Comparison of ENCODE assay signal across 7 cellular contexts in the genomic region with DNA sequence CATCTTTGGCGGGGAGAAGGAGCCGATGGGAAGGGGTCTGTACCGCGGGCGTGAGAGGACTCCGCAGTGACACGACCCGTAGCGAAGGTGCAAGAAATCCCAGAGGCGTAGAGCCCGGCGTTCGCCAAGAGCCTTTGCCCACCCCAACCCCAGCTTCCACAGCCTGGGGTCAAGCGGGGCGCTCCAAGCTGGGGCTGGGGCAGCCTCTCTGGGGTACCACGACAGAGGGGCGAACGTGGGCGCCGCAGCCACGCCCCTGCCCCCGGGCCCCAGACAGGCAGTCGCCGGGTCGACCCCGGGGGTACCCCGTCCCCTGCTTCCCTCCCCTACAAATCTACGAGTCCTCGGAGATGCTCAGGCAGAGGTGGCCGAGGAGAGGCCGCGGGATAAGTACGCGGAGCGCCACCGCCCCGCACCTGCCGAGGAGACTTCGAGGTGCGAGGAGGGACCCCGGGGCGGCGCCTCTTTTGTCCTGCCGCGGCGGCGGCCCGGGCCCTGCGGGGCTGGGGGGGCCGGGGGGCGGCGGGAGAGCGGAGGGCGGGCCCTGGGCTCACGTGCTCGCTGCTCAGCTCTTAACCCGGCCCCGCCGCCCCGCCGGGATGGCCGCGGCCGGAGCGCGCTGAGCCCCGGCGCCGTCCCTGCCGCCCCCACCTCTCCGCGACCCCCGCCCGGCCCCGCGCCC. TPM values are rescaled to one million over a fixed set of nuclear protein-coding genes. Genes with fewer than 3 reads are reported as not detected.
DNase-seq lines count a peak whose midpoint lies in the region; ATAC-seq and TF ChIP-seq lines count a peak whose summit lies in the region.

A gene with protein sequence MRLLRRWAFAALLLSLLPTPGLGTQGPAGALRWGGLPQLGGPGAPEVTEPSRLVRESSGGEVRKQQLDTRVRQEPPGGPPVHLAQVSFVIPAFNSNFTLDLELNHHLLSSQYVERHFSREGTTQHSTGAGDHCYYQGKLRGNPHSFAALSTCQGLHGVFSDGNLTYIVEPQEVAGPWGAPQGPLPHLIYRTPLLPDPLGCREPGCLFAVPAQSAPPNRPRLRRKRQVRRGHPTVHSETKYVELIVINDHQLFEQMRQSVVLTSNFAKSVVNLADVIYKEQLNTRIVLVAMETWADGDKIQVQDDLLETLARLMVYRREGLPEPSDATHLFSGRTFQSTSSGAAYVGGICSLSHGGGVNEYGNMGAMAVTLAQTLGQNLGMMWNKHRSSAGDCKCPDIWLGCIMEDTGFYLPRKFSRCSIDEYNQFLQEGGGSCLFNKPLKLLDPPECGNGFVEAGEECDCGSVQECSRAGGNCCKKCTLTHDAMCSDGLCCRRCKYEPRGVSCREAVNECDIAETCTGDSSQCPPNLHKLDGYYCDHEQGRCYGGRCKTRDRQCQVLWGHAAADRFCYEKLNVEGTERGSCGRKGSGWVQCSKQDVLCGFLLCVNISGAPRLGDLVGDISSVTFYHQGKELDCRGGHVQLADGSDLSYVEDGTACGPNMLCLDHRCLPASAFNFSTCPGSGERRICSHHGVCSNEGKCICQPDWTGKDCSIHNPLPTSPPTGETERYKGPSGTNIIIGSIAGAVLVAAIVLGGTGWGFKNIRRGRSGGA (plus strand): TSS at position 575 of the 682 bp plus-strand sequence. CDS start 212 bp downstream, outside the sequence.

- H3K27ac Mint-ChIP-seq in GM23338 (no peak within 1 kb of the TSS), T-helper 17 cell (no peak within 1 kb of the TSS)

- ATAC-seq in GM23338 (peak; percentile 62), T-helper 17 cell (peak; percentile 58)

- H3F3A ChIP-seq in GM23338 (replicated peaks; ENCODE audit: low read depth), result no peaks in the 10 kb centered on the region; the same call in 1 of the 2 replicates

- H3K36me3 ChIP-seq in GM23338 (ENCODE audit: insufficient read depth), result no peaks in the 10 kb centered on the region

- no peaks in the 10 kb centered on the region for H3K9me3 ChIP-seq in T-helper 17 cell (ENCODE audit: control insufficient read depth, low read length, poor library complexity, severe bottlenecking)

- no peaks in the 10 kb centered on the region for H4K20me1 ChIP-seq in GM23338 (replicated peaks; ENCODE audit: insufficient read depth)

- H3K9me3 Mint-ChIP-seq in GM23338, result no peaks in the 10 kb centered on the region

- H3K27me3 Mint-ChIP-seq in GM23338 (ENCODE audit: insufficient read depth, low read depth, poor library complexity) (peaks cover 40% of the 10 kb centered on the region), T-helper 17 cell (peaks cover 40% of the 10 kb centered on the region)

- H3K4me1 Mint-ChIP-seq in GM23338 (no peaks in the 10 kb centered on the region), T-helper 17 cell (no peaks in the 10 kb centered on the region)

- peak within 1 kb of the TSS; percentile 91 for H3K4me2 ChIP-seq in GM23338

- peak within 1 kb of the TSS; percentile 94 for H2AFZ ChIP-seq in GM23338

- H3K27me3 ChIP-seq in GM23338 (ENCODE audit: insufficient read depth), result peaks cover 52% of the 10 kb centered on the region

- no peak within 1 kb of the TSS for H3K27ac ChIP-seq in GM23338 (ENCODE audit: low read depth)

- TF ChIP-seq CTCF in GM23338 (conservative IDR thresholded peaks at IDR 0.05; ENCODE audit: low read depth in 2 of 2), result no peak

- peak within 1 kb of the TSS; percentile 65 for H3K4me3 Mint-ChIP-seq in GM23338
- peak within 1 kb of the TSS; percentile 77 for H3K4me3 Mint-ChIP-seq in T-helper 17 cell

- H3K9me2 ChIP-seq in GM23338 (ENCODE audit: insufficient read depth), result no peaks in the 10 kb centered on the region

- peak within 1 kb of the TSS; percentile 64 for H3K4me3 ChIP-seq in GM23338
- peak within 1 kb of the TSS; percentile 43 for H3K4me3 ChIP-seq in skeletal muscle cell (ENCODE audit: low read depth, low read length)

- no peaks in the 10 kb centered on the region for H3K4me1 ChIP-seq in GM23338 (ENCODE audit: insufficient read depth)

- no peaks in the 10 kb centered on the region for H3K79me2 ChIP-seq in GM23338 (replicated peaks; ENCODE audit: insufficient read depth)

- H3K36me3 Mint-ChIP-seq in GM23338 (ENCODE audit: low read depth) (no peaks in the 10 kb centered on the region), T-helper 17 cell (ENCODE audit: low read depth) (peaks cover 2% of the 10 kb centered on the region)

- DNase-seq in GM23338 (ENCODE audit: low spot score), result peak; percentile 69
- DNase-seq in T-helper 17 cell, result no peak
- peak; percentile 38 for DNase-seq in germinal center (ENCODE audit: low spot score)
- no peak for DNase-seq in skeletal muscle cell (ENCODE audit: low read depth)
- no peak for DNase-seq in stimulated activated CD4-positive, alpha-beta T cell treated with anti-CD3 and anti-CD28 coated beads, Interleukin-4, amount 100 ng/mL, for 4 hours
- no peak for DNase-seq in NAMALWA (ENCODE audit: low spot score)
- no peak for DNase-seq in GM19240 (ENCODE audit: insufficient read length, low spot score)

TF ChIP-seq in GM23338, 12 proteins besides CTCF, POLR2A, EP300 and RAD21:
- TF ChIP-seq EZH2 (IDR thresholded peaks at IDR 0.05; ENCODE audit: low read depth, unreplicated experiment) (peak; percentile 56), EZH2phosphoT487 (IDR thresholded peaks at IDR 0.05; ENCODE audit: unreplicated experiment) (no peak), JUNB (IDR thresholded peaks at IDR 0.05; ENCODE audit: unreplicated experiment) (no peak)

RNA-seq across cellular contexts. Expression of the gene that starts here (rescaled TPM):
- 4.4 and 4.7 TPM in 2 replicates for total RNA-seq in GM23338 (2014; rRNA removed; shearing (Covaris generic))
- 0.54 and 0.55 TPM in 2 replicates for polyA plus RNA-seq in GM23338 (2016; fragmentation: Nextera tagmentation; extraction: Ambion mirVana)
- under 1 TPM; 0.08 to 0.40 TPM for total RNA-seq in T-helper 17 cell

Comparison
In these comparisons a context has a peak if more than half of its experiments do, and no peak if none do; other contexts are left out.
1. Peak in ATAC-seq in T-helper 17 cell; RNA of the gene not detected or under 1 TPM.
2. DNase-seq: peak in GM23338 (single experiment) and germinal center (single experiment); none in T-helper 17 cell (0 of 3), skeletal muscle cell (single experiment), stimulated activated CD4-positive, alpha-beta T cell treated with anti-CD3 and anti-CD28 coated beads, Interleukin-4, amount 100 ng/mL, for 4 hours (0 of 2), NAMALWA (single experiment) and GM19240 (single experiment).